16 cellular contexts compared by ENCODE assay signal in genomic region chr4:1255699-1256098, GRCh38.
"Had no signal": no experiment of that assay in that cellular context is flagged by ENCODE, and none has a peak within 500 bp of the region (broad histone marks: within the 10 kb centered on the region; RNA-seq: fewer than 3 reads in every experiment).

No MANE protein-coding gene starts in this region.

- H3K27me3 ChIP-seq: pancreas, right lobe of liver, upper lobe of left lung had no signal

- H3K4me3 ChIP-seq: mucosa of descending colon, pancreas, right lobe of liver, thoracic aorta, upper lobe of left lung had no signal

- H3K27me3 Mint-ChIP-seq: activated B cell treated with CpG ODN at 0.5 μM for 24 hours; activated CD4-positive, alpha-beta T cell treated with anti-CD3 and anti-CD28 coated beads, Interleukin-2, amount 10 ng/mL, durations not matched to agents 7 days and 5 days; naive B cell had no signal

- ATAC-seq: mucosa of descending colon, pancreas, right lobe of liver had no signal

- H3K36me3 Mint-ChIP-seq: naive B cell had no signal

- H3K27ac Mint-ChIP-seq: activated B cell treated with CpG ODN at 0.5 μM for 24 hours; activated CD4-positive, alpha-beta T cell treated with anti-CD3 and anti-CD28 coated beads, Interleukin-2, amount 10 ng/mL, durations not matched to agents 7 days and 5 days; activated naive CD4-positive, alpha-beta T cell treated with anti-CD3 and anti-CD28 coated beads, Interleukin-2, amount 10 ng/mL, durations not matched to agents 7 days and 5 days; brain had no signal

- H3K4me3 Mint-ChIP-seq: activated B cell treated with CpG ODN at 0.5 μM for 24 hours; activated CD4-positive, alpha-beta T cell treated with anti-CD3 and anti-CD28 coated beads, Interleukin-2, amount 10 ng/mL, durations not matched to agents 7 days and 5 days; activated naive CD4-positive, alpha-beta T cell treated with anti-CD3 and anti-CD28 coated beads, Interleukin-2, amount 10 ng/mL, durations not matched to agents 7 days and 5 days; naive B cell had no signal

- H3K36me3 ChIP-seq: neutrophil, pancreas, right lobe of liver, thoracic aorta had no signal

- DNase-seq: activated B cell treated with CpG ODN at 0.5 μM for 24 hours; activated CD4-positive, alpha-beta T cell treated with anti-CD3 and anti-CD28 coated beads, Interleukin-2, amount 10 ng/mL, durations not matched to agents 7 days and 5 days; activated naive CD4-positive, alpha-beta T cell treated with anti-CD3 and anti-CD28 coated beads, Interleukin-2, amount 10 ng/mL, durations not matched to agents 7 days and 5 days; caudate nucleus; mesenchymal stem cell; mucosa of descending colon; naive B cell; pancreas; right lobe of liver; small intestine; stimulated activated CD4-positive, alpha-beta T cell treated with anti-CD3 and anti-CD28 coated beads, Interleukin-15, amount 100 ng/mL, for 24 hours; stimulated activated CD4-positive, alpha-beta T cell treated with anti-CD3 and anti-CD28 coated beads, Interleukin-2, amount 100 ng/mL, for 48 hours; upper lobe of left lung had no signal

- H3K27ac ChIP-seq: neutrophil, pancreas, right lobe of liver, thoracic aorta, upper lobe of left lung had no signal

- H3K9me3 ChIP-seq: mucosa of descending colon, neutrophil, pancreas, upper lobe of left lung had no signal
